8 cellular contexts compared by ENCODE assay signal in the genomic region with DNA sequence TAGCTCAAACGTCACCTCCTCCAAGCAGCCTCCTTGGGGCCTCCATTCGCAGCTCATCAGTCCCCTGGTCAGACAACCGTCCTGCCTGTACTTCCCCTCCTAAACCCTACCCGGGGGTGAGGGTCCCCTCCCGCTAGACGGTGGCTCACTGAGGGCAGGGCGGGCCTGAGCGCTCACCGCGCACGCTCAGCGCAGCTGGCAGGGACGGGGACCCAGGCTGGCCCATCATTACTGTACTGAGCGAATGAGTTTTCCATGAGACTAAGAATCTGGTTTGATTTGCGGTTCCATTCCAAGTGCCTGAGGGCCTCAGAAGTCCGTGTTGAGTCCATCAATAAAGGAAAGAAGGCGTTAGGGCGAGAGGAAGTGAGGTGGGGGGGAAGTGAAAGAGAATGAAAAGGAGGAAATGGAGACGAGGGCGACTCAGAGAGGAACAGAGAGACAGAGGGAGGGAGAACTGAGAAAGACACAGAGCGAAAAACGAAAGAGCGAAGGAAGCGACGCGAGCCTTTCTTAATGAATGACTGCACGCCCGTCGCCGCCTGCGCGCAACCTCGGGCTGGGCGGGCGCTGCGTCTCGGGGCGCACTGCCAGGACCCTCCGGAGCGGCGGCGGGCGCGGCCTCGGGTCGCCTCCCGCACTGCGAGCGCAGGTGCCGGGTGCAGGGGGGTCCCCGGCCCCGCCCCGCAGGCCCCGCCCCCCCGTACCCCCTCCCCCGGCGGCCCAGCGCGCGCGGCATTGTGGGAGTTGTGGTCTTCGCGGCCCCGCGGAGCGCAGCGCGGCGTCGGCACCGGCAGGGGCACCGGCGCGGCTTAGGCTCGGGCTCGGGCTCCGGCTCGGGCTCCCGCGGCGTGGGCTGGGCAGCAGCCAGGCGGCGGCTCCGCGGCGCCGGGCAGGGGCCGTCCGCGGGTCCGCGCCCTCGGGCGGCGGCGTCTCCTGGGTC. TPM values are rescaled to one million over a fixed set of nuclear protein-coding genes. Genes with fewer than 3 reads are reported as not detected.
DNase-seq lines count a peak whose midpoint lies in the region; ATAC-seq and TF ChIP-seq lines count a peak whose summit lies in the region.

A gene with protein sequence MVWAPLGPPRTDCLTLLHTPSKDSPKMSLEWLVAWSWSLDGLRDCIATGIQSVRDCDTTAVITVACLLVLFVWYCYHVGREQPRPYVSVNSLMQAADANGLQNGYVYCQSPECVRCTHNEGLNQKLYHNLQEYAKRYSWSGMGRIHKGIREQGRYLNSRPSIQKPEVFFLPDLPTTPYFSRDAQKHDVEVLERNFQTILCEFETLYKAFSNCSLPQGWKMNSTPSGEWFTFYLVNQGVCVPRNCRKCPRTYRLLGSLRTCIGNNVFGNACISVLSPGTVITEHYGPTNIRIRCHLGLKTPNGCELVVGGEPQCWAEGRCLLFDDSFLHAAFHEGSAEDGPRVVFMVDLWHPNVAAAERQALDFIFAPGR (plus strand): TSS at position 746 of the 943 bp plus-strand sequence. CDS start 4,356 bp downstream, outside the sequence.

- DNase-seq in AG04450 (ENCODE audit: low read depth, low spot score) (peak; percentile 2), NCI-H510A (lab: John Stamatoyannopoulos, UW) (peak; percentile 40), coronary artery (ENCODE audit: low spot score) (no peak), lower leg skin (ENCODE audit: low spot score in 2 of 2) (peak; percentile 32 to 87)
- peak; percentile 94 for DNase-seq in activated CD4-positive, alpha-beta T cell treated with anti-CD3 and anti-CD28 coated beads, Interleukin-2, amount 10 ng/mL, durations not matched to agents 24 days and 14 days
- DNase-seq in stimulated activated CD4-positive, alpha-beta T cell treated with anti-CD3 and anti-CD28 coated beads, Interleukin-4, amount 100 ng/mL, for 24 hours, result peak; percentile 78

- intact Hi-C loops in activated CD4-positive, alpha-beta T cell treated with anti-CD3 and anti-CD28 coated beads, Interleukin-2, amount 10 ng/mL, durations not matched to agents 24 days and 14 days (cut with micrococcal nuclease), result loop anchor here (2.0 kb wide), 1 partner anchor 236 kb away; no protein-coding TSS in a partner anchor
- intact Hi-C loops in lower leg skin (cut with DNase I; ENCODE audit: low total_unique reads), result no loop called here

- TF ChIP-seq CTCF in AG04450 (IDR thresholded peaks at IDR 0.05; ENCODE audit: low read depth, low read length) (no peak), coronary artery (IDR thresholded peaks at IDR 0.05) (no peak), lower leg skin (IDR thresholded peaks at IDR 0.05) (no peak)

- H3K4me1 Mint-ChIP-seq in activated CD4-positive, alpha-beta T cell treated with anti-CD3 and anti-CD28 coated beads, Interleukin-2, amount 10 ng/mL, durations not matched to agents 24 days and 14 days, result peaks cover 49% of the 10 kb centered on the region

- peaks cover 4% of the 10 kb centered on the region; the same call in 1 of the 2 replicates for H3K9me3 ChIP-seq in AG04450 (ENCODE audit: control insufficient read depth, insufficient read depth, low read length)

- peak within 1 kb of the TSS; percentile 97 for H3K27ac Mint-ChIP-seq in activated CD4-positive, alpha-beta T cell treated with anti-CD3 and anti-CD28 coated beads, Interleukin-2, amount 10 ng/mL, durations not matched to agents 24 days and 14 days

- H3K4me3 ChIP-seq in AG04450 (ENCODE audit: low read depth, low read length), result peak within 1 kb of the TSS; percentile 68
- H3K4me3 ChIP-seq in coronary artery, result peak within 1 kb of the TSS; percentile 71
- H3K4me3 ChIP-seq in lower leg skin (ENCODE audit: low read depth, poor library complexity, severe bottlenecking), result peak within 1 kb of the TSS; percentile 47

- peaks cover 9% of the 10 kb centered on the region for H3K27me3 Mint-ChIP-seq in activated CD4-positive, alpha-beta T cell treated with anti-CD3 and anti-CD28 coated beads, Interleukin-2, amount 10 ng/mL, durations not matched to agents 24 days and 14 days

- POLR2A ChIA-PET in AG04450 (lab: Yijun Ruan, JAX), result interaction anchor here (1.0 kb wide), 1 partner anchor 99 kb away, joined by 4 read pairs; no protein-coding TSS in a partner anchor

- H3K36me3 Mint-ChIP-seq in activated CD4-positive, alpha-beta T cell treated with anti-CD3 and anti-CD28 coated beads, Interleukin-2, amount 10 ng/mL, durations not matched to agents 24 days and 14 days (ENCODE audit: low read depth), result peaks cover 29% of the 10 kb centered on the region

- TF ChIP-seq POLR2A in lower leg skin (IDR thresholded peaks at IDR 0.05), result no peak

- WGBS in lower leg skin, 2 donors, result 1% methylated on average over 52 to 67 of the region's 96 CpGs

- peaks cover 1% of the 10 kb centered on the region for H3K9me3 Mint-ChIP-seq in activated CD4-positive, alpha-beta T cell treated with anti-CD3 and anti-CD28 coated beads, Interleukin-2, amount 10 ng/mL, durations not matched to agents 24 days and 14 days

- peaks cover 11% of the 10 kb centered on the region for H3K27me3 ChIP-seq in AG04450 (ENCODE audit: control insufficient read depth, insufficient read depth, low read length)

- H3K4me3 Mint-ChIP-seq in activated CD4-positive, alpha-beta T cell treated with anti-CD3 and anti-CD28 coated beads, Interleukin-2, amount 10 ng/mL, durations not matched to agents 24 days and 14 days, result peak within 1 kb of the TSS; percentile 94

- H3K27ac ChIP-seq in AG04450 (ENCODE audit: low read depth, low read length) (peak within 1 kb of the TSS; percentile 70), coronary artery (peak within 1 kb of the TSS in 1 of 2 donors; percentile 60)

- peak; percentile 43 for ATAC-seq in GM18873 (IDR thresholded peaks at IDR 0.05; ENCODE audit: low FRiP score, unreplicated experiment)
- peak; percentile 57 for ATAC-seq in HG03103 (IDR thresholded peaks at IDR 0.05; ENCODE audit: low read depth, unreplicated experiment)

- CTCF ChIA-PET in AG04450 (lab: Charles Lee), result interaction anchor here (2.2 kb wide), 1 partner anchor 64 kb away, joined by 9 read pairs; no protein-coding TSS in a partner anchor

RNA-seq across cellular contexts. Expression of the gene that starts here (rescaled TPM):
- polyA plus RNA-seq in AG04450 (2011; rRNA removed), result 1.9 TPM in 2 replicates
- polyA minus RNA-seq in AG04450 (2011; rRNA and poly(A)+ RNA removed), result 1.9 and 2.4 TPM in 2 replicates
- 19.4 and 20.7 TPM in 2 replicates for total RNA-seq in activated CD4-positive, alpha-beta T cell treated with anti-CD3 and anti-CD28 coated beads, Interleukin-2, amount 10 ng/mL, durations not matched to agents 24 days and 14 days
- 10 to 100 TPM; 18.8 to 31.4 (median 22.2) TPM for total RNA-seq in lower leg skin
